10 cellular contexts compared by ENCODE assay signal in the genomic region with DNA sequence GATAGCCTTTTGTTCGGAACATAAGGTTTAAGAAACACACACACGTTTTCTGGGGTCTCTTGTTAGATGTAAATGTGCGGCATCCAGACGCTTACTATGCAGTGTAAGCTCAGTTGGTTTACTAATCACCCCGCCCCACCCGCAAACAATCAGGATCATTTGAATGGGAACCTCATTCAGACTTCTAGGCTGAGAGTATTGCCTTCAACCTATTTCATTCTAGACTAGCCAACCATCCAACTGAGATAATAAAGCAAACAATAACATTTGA. TPM values are rescaled to one million over a fixed set of nuclear protein-coding genes. Genes with fewer than 3 reads are reported as not detected.
A peak's percentile ranks its signal among the peaks of the same experiment; 100 is the strongest.
DNase-seq lines count a peak whose midpoint lies in the region; ATAC-seq and TF ChIP-seq lines count a peak whose summit lies in the region.
"Had no signal": no experiment of that assay in that cellular context is flagged by ENCODE, and none has a peak within 500 bp of the region (broad histone marks: within the 10 kb centered on the region; RNA-seq: fewer than 3 reads in every experiment).

No MANE protein-coding gene starts in this region.

- H3K18ac ChIP-seq in H9 (ENCODE audit: insufficient read length, low read depth, low read length): peak overlapping the region; percentile 90

- no peaks in the 10 kb centered on the region for H3K27me3 ChIP-seq in H9 (ENCODE audit: insufficient read depth, low read length)
- no peaks in the 10 kb centered on the region for H3K27me3 ChIP-seq in ascending aorta
- H3K27me3 ChIP-seq in skeletal muscle satellite cell (ENCODE audit: control insufficient read depth, insufficient read depth, low read length): no peaks in the 10 kb centered on the region

- peak overlapping the region; percentile 99 for H3K4me2 ChIP-seq in H9 (ENCODE audit: insufficient read depth, insufficient read length, low read length)
- H3K4me2 ChIP-seq in skeletal muscle satellite cell (ENCODE audit: low read length): peak overlapping the region; percentile 82

- H2BK20ac ChIP-seq in H9 (ENCODE audit: low read depth, low read length, poor library complexity, severe bottlenecking): no peak overlapping the region

- H3K27me3 Mint-ChIP-seq in H9 (ENCODE audit: low read depth): no peaks in the 10 kb centered on the region; the same call in 1 of the 2 replicates

- no peak overlapping the region for H2AK5ac ChIP-seq in H9 (ENCODE audit: insufficient read length, low read length)

- WGBS in H9 (ENCODE audit: extremely low coverage, insufficient read length, low lambda C conversion rate): no CpG with 5 or more reads among the region's 6 CpGs

- peaks cover 2% of the 10 kb centered on the region; the same call in 1 of the 2 replicates for H3K79me2 ChIP-seq in H9 (ENCODE audit: insufficient read depth, low read length)

- H2AFZ ChIP-seq in H9 (ENCODE audit: low read length): peak overlapping the region; percentile 0

- H3K23me2 ChIP-seq in H9 (ENCODE audit: insufficient read length, low read depth, low read length, poor library complexity, severe bottlenecking): peaks cover 6% of the 10 kb centered on the region

- intact Hi-C loops in ascending aorta (cut with DNase I): loop anchor here (2.0 to 10.0 kb wide), 5 partner anchors 34 to 388 kb away; no protein-coding TSS in a partner anchor

- no peaks in the 10 kb centered on the region for H3K36me3 Mint-ChIP-seq in H9 (ENCODE audit: insufficient read depth in 1 of 3, low read depth in 3 of 3)
- H3K36me3 Mint-ChIP-seq: stimulated activated naive B cell treated with anti-CD40 and anti-IgM and Interleukin-4, amounts not matched to agents 10 μg/mL and 1 μg/mL and 100 μg/mL, for 72 hours had no signal

- no peak overlapping the region for H3K4ac ChIP-seq in H9 (ENCODE audit: low read depth, low read length)

- no peak overlapping the region for H3K56ac ChIP-seq in H9 (ENCODE audit: insufficient read length, low read depth, low read length)

- peak overlapping the region; percentile 95 to 97 (median 96) for H3K27ac Mint-ChIP-seq in H9
- H3K27ac Mint-ChIP-seq: activated T-cell treated with anti-CD3 and anti-CD28 coated beads, Interleukin-2, amount 50 U/mL, for 24 hours; stimulated activated naive B cell treated with anti-CD40 and anti-IgM and Interleukin-4, amounts not matched to agents 10 μg/mL and 1 μg/mL and 100 μg/mL, for 72 hours had no signal

- H2BK120ac ChIP-seq in H9 (ENCODE audit: low read depth, low read length, poor library complexity, severe bottlenecking): no peak overlapping the region

- H3K14ac ChIP-seq in H9 (ENCODE audit: insufficient read depth, low read length): peak overlapping the region; percentile 94

- DNase-seq in H9: no peak
- DNase-seq in ascending aorta (ENCODE audit: low spot score in 2 of 2): no peak
- DNase-seq in iPS-NIHi7 (ENCODE audit: extremely low spot score): no peak
- DNase-seq in NCI-H2171 treated with DMSO at 0.1 percent for 48 hours (lab: John Stamatoyannopoulos, UW): no peak
- DNase-seq: activated T-cell treated with anti-CD3 and anti-CD28 coated beads, Interleukin-2, amount 50 U/mL, for 24 hours; stimulated activated naive B cell treated with anti-CD40 and anti-IgM and Interleukin-4, amounts not matched to agents 10 μg/mL and 1 μg/mL and 100 μg/mL, for 72 hours had no signal

- H3K4me3 Mint-ChIP-seq in H9: peak overlapping the region; percentile 86 to 89
- H3K4me3 Mint-ChIP-seq: activated T-cell treated with anti-CD3 and anti-CD28 coated beads, Interleukin-2, amount 50 U/mL, for 24 hours; stimulated activated naive B cell treated with anti-CD40 and anti-IgM and Interleukin-4, amounts not matched to agents 10 μg/mL and 1 μg/mL and 100 μg/mL, for 72 hours had no signal

- H3K23ac ChIP-seq in H9 (ENCODE audit: insufficient read length, low read depth, low read length): no peak overlapping the region

- H2BK5ac ChIP-seq in H9 (ENCODE audit: insufficient read length, low read length): no peak overlapping the region

- H3K36me3 ChIP-seq in ascending aorta: no peaks in the 10 kb centered on the region
- no peaks in the 10 kb centered on the region for H3K36me3 ChIP-seq in skeletal muscle satellite cell (ENCODE audit: insufficient read depth, low read length)

- ATAC-seq in GM18870 (IDR thresholded peaks at IDR 0.05; ENCODE audit: unreplicated experiment) (no peak), GM18520 (IDR thresholded peaks at IDR 0.05; ENCODE audit: unreplicated experiment) (no peak)
- ATAC-seq: stimulated activated naive B cell treated with anti-CD40 and anti-IgM and Interleukin-4, amounts not matched to agents 10 μg/mL and 1 μg/mL and 100 μg/mL, for 72 hours had no signal

- H3K4me1 ChIP-seq in H9 (ENCODE audit: insufficient read depth, low read length) (no peaks in the 10 kb centered on the region; the same call in 1 of the 2 replicates), ascending aorta (no peaks in the 10 kb centered on the region), skeletal muscle satellite cell (ENCODE audit: control insufficient read depth, insufficient read depth, low read length) (peaks cover 11% of the 10 kb centered on the region)

- H2BK15ac ChIP-seq in H9 (ENCODE audit: low read depth, low read length): no peak overlapping the region

- H4K91ac ChIP-seq in H9 (ENCODE audit: insufficient read length, low read depth, low read length): no peak overlapping the region

- H4K8ac ChIP-seq in H9 (replicated peaks; ENCODE audit: insufficient read length, low read depth, low read length): no peak overlapping the region

- H2BK12ac ChIP-seq in H9 (ENCODE audit: insufficient read length, low read depth, low read length): no peak overlapping the region

- no peaks in the 10 kb centered on the region; a peak in 1 of 5 replicates for H3K9me3 Mint-ChIP-seq in H9
- H3K9me3 Mint-ChIP-seq: stimulated activated naive B cell treated with anti-CD40 and anti-IgM and Interleukin-4, amounts not matched to agents 10 μg/mL and 1 μg/mL and 100 μg/mL, for 72 hours had no signal

- H3K4me3 ChIP-seq in ascending aorta (peak overlapping the region; percentile 77 to 96), iPS-18c (ENCODE audit: insufficient read depth, low read depth, low read length) (peak overlapping the region; percentile 78; the same call in 1 of the 2 replicates), skeletal muscle satellite cell (ENCODE audit: low read length) (peak overlapping the region; percentile 92)

- H3K79me1 ChIP-seq in H9 (ENCODE audit: insufficient read depth, low read depth, low read length, poor library complexity, severe bottlenecking): no peaks in the 10 kb centered on the region

- H3K9me3 ChIP-seq in H9 (ENCODE audit: control insufficient read depth, low read depth, low read length) (no peaks in the 10 kb centered on the region), ascending aorta (no peaks in the 10 kb centered on the region), iPS-18c (ENCODE audit: control insufficient read depth, insufficient read depth, low read length) (no peaks in the 10 kb centered on the region), skeletal muscle satellite cell (replicated peaks; ENCODE audit: low read length) (no peaks in the 10 kb centered on the region)

- H3K4me1 Mint-ChIP-seq in H9: peaks cover 34 to 35% of the 10 kb centered on the region in 2 experiments

- H3K27ac ChIP-seq in H9 (ENCODE audit: insufficient read length, low read depth, low read length): peak overlapping the region; percentile 62
- peak overlapping the region; percentile 96 to 99 for H3K27ac ChIP-seq in ascending aorta

- H3K9ac ChIP-seq in H9 (ENCODE audit: extremely low read depth, insufficient read length, low read length) (peak overlapping the region; percentile 93), skeletal muscle satellite cell (ENCODE audit: low read depth, low read length) (peak overlapping the region; percentile 90)

- H4K20me1 ChIP-seq in H9 (ENCODE audit: control insufficient read depth, insufficient read depth, insufficient read length): no peaks in the 10 kb centered on the region

- H3T11ph ChIP-seq in H9 (ENCODE audit: low read length): no peak overlapping the region

- TF ChIP-seq CTCF in H9 (conservative IDR thresholded peaks at IDR 0.05) (no peak), ascending aorta (IDR thresholded peaks at IDR 0.05) (no peak)

- peak overlapping the region; percentile 70 for H4K5ac ChIP-seq in H9 (ENCODE audit: insufficient read length, low read depth, low read length)

RNA-seq across cellular contexts. Expression of gene FIGN, which starts 1.3 kb away (rescaled TPM):
- total RNA-seq in H9 (2021) (12.9 and 14.6 TPM in 2 replicates), ascending aorta (4.3 TPM)
- total RNA-seq in skeletal muscle satellite cell (2012; rRNA removed): 1.3 and 1.5 TPM in 2 replicates
